Comparison of ENCODE assay signal across 8 cellular contexts in the genomic region with DNA sequence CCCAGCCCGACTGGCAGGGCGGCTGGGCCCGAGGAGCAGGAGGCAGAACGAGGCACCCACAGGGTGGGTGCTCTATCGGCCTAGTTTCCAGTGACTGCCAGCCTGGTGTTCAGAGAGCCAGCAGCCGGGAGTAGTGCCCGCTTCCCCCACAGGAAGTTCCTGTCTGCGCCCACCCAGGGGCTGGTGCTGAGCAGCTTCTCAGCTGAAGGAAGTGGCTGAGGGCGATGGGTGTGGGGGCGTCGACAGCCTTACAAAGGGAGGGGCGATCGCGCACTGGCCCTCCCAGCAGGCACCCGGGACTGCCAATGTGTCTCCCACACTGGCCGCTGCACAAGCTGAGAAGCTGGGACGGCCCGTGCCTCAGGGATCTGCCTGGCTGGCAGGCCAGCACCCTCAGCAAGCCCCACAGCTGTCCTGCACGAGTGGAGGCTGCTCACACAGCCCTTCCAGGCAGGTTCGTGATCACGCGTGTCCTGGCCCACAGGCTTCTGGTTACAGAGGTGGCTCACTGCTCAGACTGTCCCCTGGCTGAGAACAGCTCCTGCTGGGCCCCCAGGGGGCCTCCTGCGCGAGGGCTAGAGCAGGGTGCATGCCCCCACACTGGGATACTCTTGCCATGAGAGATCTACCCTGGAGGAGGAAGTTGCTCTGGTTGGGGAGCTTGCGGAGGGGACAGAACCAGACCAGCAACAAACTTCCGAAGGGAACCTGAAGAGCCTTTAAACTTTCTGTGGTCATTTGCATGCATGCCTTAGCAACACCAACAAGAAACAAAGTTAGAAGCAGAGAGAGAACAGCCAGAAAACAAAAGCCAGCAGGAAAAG. TPM values are rescaled to one million over a fixed set of nuclear protein-coding genes. Genes with fewer than 3 reads are reported as not detected.
DNase-seq lines count a peak whose midpoint lies in the region; ATAC-seq and TF ChIP-seq lines count a peak whose summit lies in the region.

No MANE protein-coding gene starts in this region.

- DNase-seq in GM12865 (ENCODE audit: low read depth) = peak; percentile 72
- no peak for DNase-seq in chondrocyte (ENCODE audit: low spot score)
- DNase-seq in occipital lobe (lab: John Stamatoyannopoulos, UW) = peak; percentile 39
- DNase-seq in NCI-H1092 (lab: John Stamatoyannopoulos, UW) = no peak
- no peak for DNase-seq in tibial artery
- DNase-seq in foreskin fibroblast = no peak

- no peaks in the 10 kb centered on the region for H3K9me3 Mint-ChIP-seq in chondrocyte (ENCODE audit: low read depth)

- no peak overlapping the region for H3K27ac Mint-ChIP-seq in chondrocyte (ENCODE audit: unreplicated experiment)

- H3K9me3 ChIP-seq in tibial artery = no peaks in the 10 kb centered on the region

- H3K4me3 ChIP-seq in GM12865 (ENCODE audit: low read depth, low read length) = peak overlapping the region; percentile 70
- peak overlapping the region in 1 of 2 donors; percentile 8 for H3K4me3 ChIP-seq in tibial artery
- H3K4me3 ChIP-seq in foreskin fibroblast (ENCODE audit: low read depth in 1 of 2, low read length in 2 of 2) = no peak overlapping the region

- H3K27me3 Mint-ChIP-seq in chondrocyte (ENCODE audit: low read depth) = no peaks in the 10 kb centered on the region

- peaks cover 0 to 52% (median 35%) of the 10 kb centered on the region in 4 donors for H3K4me1 ChIP-seq in tibial artery

- H3K27ac ChIP-seq in tibial artery = peak overlapping the region in 1 of 2 donors; percentile 16

- H3K4me3 Mint-ChIP-seq in chondrocyte (ENCODE audit: unreplicated experiment) = peak overlapping the region; percentile 22

- peaks cover 41% of the 10 kb centered on the region for H3K4me1 Mint-ChIP-seq in chondrocyte (ENCODE audit: low read depth)

- intact Hi-C loops in tibial artery (cut with DNase I; ENCODE audit: low total_unique reads) = no loop called here

- peaks cover 3% of the 10 kb centered on the region for H3K36me3 Mint-ChIP-seq in chondrocyte (ENCODE audit: low read depth)

- peak; percentile 9 to 11 for ATAC-seq in activated CD4-positive, CD25-positive, alpha-beta regulatory T cell treated with anti-CD3 and anti-CD28 coated beads, Interleukin-2, amount 50 U/mL, for 24 hours
- no peak for ATAC-seq in HG03097 (IDR thresholded peaks at IDR 0.05; ENCODE audit: low FRiP score, unreplicated experiment)

- no peak for TF ChIP-seq CTCF in GM12865 (IDR thresholded peaks at IDR 0.05; ENCODE audit: insufficient read depth, low read depth, low read length, missing control alignments)
- no peak for TF ChIP-seq CTCF in chondrocyte (IDR thresholded peaks at IDR 0.05)
- no peak for TF ChIP-seq CTCF in tibial artery (IDR thresholded peaks at IDR 0.05)
- TF ChIP-seq CTCF in foreskin fibroblast (IDR thresholded peaks at IDR 0.05; ENCODE audit: low read depth, low read length) = no peak

- peaks cover 7 to 45% (median 9%) of the 10 kb centered on the region in 3 donors for H3K36me3 ChIP-seq in tibial artery

- H3K27me3 ChIP-seq in tibial artery = no peaks in the 10 kb centered on the region

RNA-seq across cellular contexts. Expression of a gene that starts 2.5 kb away (rescaled TPM):
- total RNA-seq in chondrocyte = 12.8 to 15.5 TPM (median 14.3 TPM) in 3 replicates
- total RNA-seq in occipital lobe = 10.9 TPM

RNA-seq across cellular contexts. Expression of a gene that starts 2.6 kb away (rescaled TPM):
- total RNA-seq in chondrocyte = 20.7 to 37.1 TPM (median 24.1 TPM) in 3 replicates
- 15.9 TPM for total RNA-seq in occipital lobe

RNA-seq across cellular contexts. Expression of a gene that starts 17.4 kb away (rescaled TPM):
- total RNA-seq in chondrocyte (not detected in 3 replicates), occipital lobe (0.16 TPM)

RNA-seq across cellular contexts. Expression of a gene that starts 40.8 kb away (rescaled TPM):
- total RNA-seq in chondrocyte (38.3 to 40.0 TPM (median 38.8 TPM) in 3 replicates), occipital lobe (48.8 TPM)

RNA-seq across cellular contexts. Expression of a gene that starts 52.8 kb away (rescaled TPM):
- total RNA-seq in chondrocyte = 13.4 to 55.1 TPM (median 51.7 TPM) in 3 replicates
- 17.8 TPM for total RNA-seq in occipital lobe

Comparison
In these comparisons a context has a peak if more than half of its experiments do, and no peak if none do; other contexts are left out.
1. DNase-seq: peak in GM12865 (single experiment) and occipital lobe (single experiment); none in chondrocyte (single experiment), NCI-H1092 (single experiment), tibial artery (0 of 2) and foreskin fibroblast (0 of 2).